Comparison of ENCODE assay signal across 9 cellular contexts in genomic region chr17:2397247-2398171, GRCh38. TPM values are rescaled to one million over a fixed set of nuclear protein-coding genes. Genes with fewer than 3 reads are reported as not detected.
DNase-seq lines count a peak whose midpoint lies in the region; ATAC-seq and TF ChIP-seq lines count a peak whose summit lies in the region.
"Had no signal": no experiment of that assay in that cellular context is flagged by ENCODE, and none has a peak within 500 bp of the region (broad histone marks: within the 10 kb centered on the region; RNA-seq: fewer than 3 reads in every experiment).

No MANE protein-coding gene starts in this region.

- peak overlapping the region; percentile 34 to 100 (median 88) for H3K27ac Mint-ChIP-seq in naive thymus-derived CD4-positive, alpha-beta T cell

- TF ChIP-seq RAD21 in IMR-90 (IDR thresholded peaks at IDR 0.05; ENCODE audit: low read length), result no peak

- 55% methylated on average over 4 of the region's 12 CpGs; no CpG with 5 or more reads in 1 of the 2 experiments for WGBS in IMR-90 (ENCODE audit: extremely low coverage in 2 of 2, insufficient read length in 1 of 2), 2 experiments

- H2BK20ac ChIP-seq in IMR-90 (ENCODE audit: low read depth, low read length), result peak overlapping the region; percentile 90

- H3K79me2 ChIP-seq in ACC112 (ENCODE audit: control insufficient read depth, insufficient read depth, low read length, unreplicated experiment), result peaks cover 49% of the 10 kb centered on the region

- H3K56ac ChIP-seq in IMR-90 (ENCODE audit: extremely low read depth, insufficient read depth, low read length), result peak overlapping the region; percentile 50

- peaks cover 0 to 12% (median 0%) of the 10 kb centered on the region in 11 donors for H3K9me3 Mint-ChIP-seq in naive thymus-derived CD4-positive, alpha-beta T cell

- H3K14ac ChIP-seq in IMR-90 (replicated peaks; ENCODE audit: low read depth, low read length), result peak overlapping the region; percentile 88

- no peak for TF ChIP-seq CTCF in IMR-90 (conservative IDR thresholded peaks at IDR 0.05; ENCODE audit: low read depth, low read length)

- H3K23ac ChIP-seq in IMR-90 (ENCODE audit: low read depth, low read length), result peak overlapping the region; percentile 92

- H3K4me1 Mint-ChIP-seq in naive thymus-derived CD4-positive, alpha-beta T cell, result peaks cover 35 to 56% (median 41%) of the 10 kb centered on the region in 7 donors

- H3K79me1 ChIP-seq in IMR-90 (ENCODE audit: low read depth in 1 of 2, low read length in 2 of 2), result peaks cover 14 to 57% of the 10 kb centered on the region in 2 experiments; a peak in 3 of 4 replicates

- H3K4me3 Mint-ChIP-seq in naive thymus-derived CD4-positive, alpha-beta T cell, result peak overlapping the region; percentile 68 to 100 (median 96)

- peaks cover 27% of the 10 kb centered on the region for H4K20me1 ChIP-seq in IMR-90 (ENCODE audit: insufficient read depth, low read length)

- H3K27me3 Mint-ChIP-seq in naive thymus-derived CD4-positive, alpha-beta T cell, result no peaks in the 10 kb centered on the region

- DNase-seq in IMR-90 (no peak), kidney glomerular epithelial cell (lab: John Stamatoyannopoulos, UW) (no peak)
- DNase-seq in naive thymus-derived CD4-positive, alpha-beta T cell, result no peak
- no peak for DNase-seq in activated CD4-positive, CD25-positive, alpha-beta regulatory T cell (lab: John Stamatoyannopoulos, UW)
- DNase-seq: NCI-H2081 treated with DMSO at 0.1 percent for 48 hours had no signal

- H2AFZ ChIP-seq in ACC112 (ENCODE audit: low read length, unreplicated experiment) (no peak overlapping the region), IMR-90 (replicated peaks; ENCODE audit: low read length, poor library complexity) (peak overlapping the region; percentile 90)

- no peaks in the 10 kb centered on the region for H3K36me3 ChIP-seq in ACC112 (ENCODE audit: insufficient read depth, low read length)
- no peaks in the 10 kb centered on the region for H3K36me3 ChIP-seq in IMR-90 (ENCODE audit: control insufficient read depth, insufficient read depth, low read length)
- H3K36me3 ChIP-seq in naive thymus-derived CD4-positive, alpha-beta T cell (ENCODE audit: control insufficient read depth in 2 of 3, insufficient read depth in 3 of 3, low read length in 3 of 3), result peaks cover 0 to 12% (median 0%) of the 10 kb centered on the region in 3 experiments

- H2BK15ac ChIP-seq in IMR-90 (ENCODE audit: low read depth, low read length), result peak overlapping the region; percentile 23; the same call in 1 of the 3 replicates

- POLR2A ChIA-PET in IMR-90 (lab: Charles Lee; ENCODE audit: unreplicated experiment), result no interaction called here
- POLR2A ChIA-PET in naive thymus-derived CD4-positive, alpha-beta T cell (lab: Charles Lee), result no interaction called here

- H3K9me3 ChIP-seq in IMR-90 (ENCODE audit: control insufficient read depth, insufficient read depth, low read length), result no peaks in the 10 kb centered on the region
- no peaks in the 10 kb centered on the region for H3K9me3 ChIP-seq in naive thymus-derived CD4-positive, alpha-beta T cell (ENCODE audit: control insufficient read depth in 2 of 3, low read length in 3 of 3)

- H3K27ac ChIP-seq in ACC112 (ENCODE audit: low read depth, low read length), result peak overlapping the region; percentile 96
- peak overlapping the region; percentile 84 for H3K27ac ChIP-seq in IMR-90 (ENCODE audit: insufficient read depth, low read length)
- H3K27ac ChIP-seq in cingulate gyrus (ENCODE audit: low read depth, low read length), result peak overlapping the region; percentile 94
- peak overlapping the region; percentile 61 for H3K27ac ChIP-seq in naive thymus-derived CD4-positive, alpha-beta T cell (ENCODE audit: low read depth, low read length)

- BruUV-seq in IMR-90 (replicated peaks; lab: Mats Ljungman, UMichigan), result no TSS peak

- H2BK5ac ChIP-seq in IMR-90 (ENCODE audit: low read depth, low read length, poor library complexity, severe bottlenecking), result peak overlapping the region; percentile 94

- no peaks in the 10 kb centered on the region for H3K36me3 Mint-ChIP-seq in naive thymus-derived CD4-positive, alpha-beta T cell

- CTCF ChIA-PET in IMR-90 (lab: Yijun Ruan, JAX), result no interaction called here
- CTCF ChIA-PET in naive thymus-derived CD4-positive, alpha-beta T cell (lab: Charles Lee), result interaction anchor here (0.8 kb wide), 1 partner anchor 15 kb away, joined by 4 read pairs; no protein-coding TSS in a partner anchor

- peak overlapping the region; percentile 82 for H4K91ac ChIP-seq in IMR-90 (ENCODE audit: insufficient read depth, low read depth, low read length)

- H3K4me3 ChIP-seq in ACC112 (ENCODE audit: low read depth, low read length) (peak overlapping the region; percentile 99; the same call in 1 of the 2 replicates), IMR-90 (ENCODE audit: insufficient read depth, low read depth, low read length) (no peak overlapping the region)
- no peak overlapping the region for H3K4me3 ChIP-seq in naive thymus-derived CD4-positive, alpha-beta T cell (ENCODE audit: low read length)

- peak overlapping the region; percentile 100 for H2AK5ac ChIP-seq in IMR-90 (ENCODE audit: low read depth, low read length)

- TF ChIP-seq POLR2A in IMR-90 (IDR thresholded peaks at IDR 0.05; ENCODE audit: low read depth, low read length), result no peak

- H4K8ac ChIP-seq in IMR-90 (ENCODE audit: low read depth in 2 of 2, low read length in 2 of 2), result peak overlapping the region; percentile 61 to 88

- peak overlapping the region; percentile 59 for H3K9ac ChIP-seq in IMR-90 (ENCODE audit: low read depth, low read length)

- peak overlapping the region; percentile 99 for H3K4ac ChIP-seq in IMR-90 (ENCODE audit: low read depth, low read length)

- H3K9me1 ChIP-seq in IMR-90 (ENCODE audit: insufficient read depth, low read length), result peaks cover 17% of the 10 kb centered on the region

- intact Hi-C loops in IMR-90 (cut with micrococcal nuclease), result no loop called here
- intact Hi-C loops in naive thymus-derived CD4-positive, alpha-beta T cell (cut with micrococcal nuclease), result no loop called here

- no peaks in the 10 kb centered on the region for H3K27me3 ChIP-seq in ACC112 (ENCODE audit: insufficient read depth, low read length)
- H3K27me3 ChIP-seq in IMR-90 (ENCODE audit: control insufficient read depth, insufficient read depth, low read length), result no peaks in the 10 kb centered on the region
- H3K27me3 ChIP-seq in naive thymus-derived CD4-positive, alpha-beta T cell (ENCODE audit: control insufficient read depth in 2 of 2, insufficient read depth in 2 of 2, low read length in 2 of 2), result no peaks in the 10 kb centered on the region

- H3K18ac ChIP-seq in IMR-90 (ENCODE audit: low read depth, low read length), result peak overlapping the region; percentile 67

- ATAC-seq in IMR-90 (ENCODE audit: low read depth), result no peak
- no peak for ATAC-seq in naive thymus-derived CD4-positive, alpha-beta T cell
- ATAC-seq in HG02588 (IDR thresholded peaks at IDR 0.05; ENCODE audit: unreplicated experiment), result no peak
- ATAC-seq in GM18907 (IDR thresholded peaks at IDR 0.05; ENCODE audit: unreplicated experiment), result no peak

- peak overlapping the region; percentile 70 for H3K4me2 ChIP-seq in IMR-90 (ENCODE audit: low read depth, low read length)

- peak overlapping the region; percentile 34 for H4K5ac ChIP-seq in IMR-90 (ENCODE audit: low read depth, low read length)

- dilution Hi-C loops in IMR-90 (cut with HindIII; ENCODE audit: low sequenced_read_pairs, unreplicated experiment), result no loop called here

- peak overlapping the region; percentile 90 for H2BK120ac ChIP-seq in IMR-90 (ENCODE audit: low read depth, low read length)

- peak overlapping the region; percentile 88 for H2AK9ac ChIP-seq in IMR-90 (replicated peaks; ENCODE audit: low read depth, low read length, poor library complexity)

- peaks cover 45% of the 10 kb centered on the region for H3K4me1 ChIP-seq in ACC112 (ENCODE audit: control insufficient read depth, insufficient read depth, low read length, unreplicated experiment)
- H3K4me1 ChIP-seq in IMR-90 (ENCODE audit: control insufficient read depth, insufficient read depth, low read length), result peaks cover 38% of the 10 kb centered on the region
- H3K4me1 ChIP-seq in naive thymus-derived CD4-positive, alpha-beta T cell (ENCODE audit: control insufficient read depth in 2 of 2, insufficient read depth in 2 of 2, low read length in 2 of 2), result peaks cover 6 to 48% of the 10 kb centered on the region in 2 donors

- in situ Hi-C loops in IMR-90 (cut with MboI; ENCODE audit: low sequenced_read_pairs), result no loop called here

TF ChIP-seq in IMR-90, 13 proteins besides CTCF, POLR2A, EP300 and RAD21 (continues in another document):
- TF ChIP-seq CEBPB (IDR thresholded peaks at IDR 0.05; ENCODE audit: low read depth, low read length) (no peak), CHD1 (IDR thresholded peaks at IDR 0.05; ENCODE audit: low read depth, low read length) (no peak), ELK1 (IDR thresholded peaks at IDR 0.05; ENCODE audit: borderline replicate concordance, low read depth, low read length) (no peak), FOS (IDR thresholded peaks at IDR 0.05; ENCODE audit: low read depth, low read length) (no peak), BHLHE40 (IDR thresholded peaks at IDR 0.05; ENCODE audit: low read depth, low read length) (no peak), USF2 (IDR thresholded peaks at IDR 0.05; ENCODE audit: low read depth, low read length) (no peak), MXI1 (IDR thresholded peaks at IDR 0.05; ENCODE audit: borderline replicate concordance, low read depth, low read length) (no peak)

RNA-seq across cellular contexts. Expression of gene MNT, which starts 3.4 kb away (rescaled TPM):
- 1.4 and 1.9 TPM in 2 replicates for total RNA-seq in IMR-90 (2012; rRNA removed)
- polyA plus RNA-seq in IMR-90 (2012; rRNA removed), result 8.3 and 9.4 TPM in 2 replicates
- 7.6 and 9.5 TPM in 2 replicates for polyA plus RNA-seq in IMR-90 (2012; cell fraction: cytosol; rRNA removed)
- 48.6 and 60.0 TPM in 2 replicates for polyA plus RNA-seq in IMR-90 (2012; cell fraction: nucleus; rRNA removed; ENCODE audit: low replicate concordance)
- total RNA-seq in naive thymus-derived CD4-positive, alpha-beta T cell, result 100 to 1,000 TPM in 1 of 5 experiments, 10 to 100 TPM in 4; 31.4 to 106 (median 55.5) TPM
- polyA plus RNA-seq in naive thymus-derived CD4-positive, alpha-beta T cell, result 1 to 10 TPM in 1 of 2 donors, under 1 TPM in 1; 0.65 to 1.0 TPM

Comparison
In these comparisons a context has a peak if more than half of its experiments do, and no peak if none do; other contexts are left out.
1. RNA of gene MNT, which starts 3.4 kb away (total RNA-seq): 31.4 to 106 TPM in naive thymus-derived CD4-positive, alpha-beta T cell; 1.4 to 1.9 TPM in IMR-90; every median in the first group is over 10 times any median in the second.
2. Peak in every context shown above with its lines, with median percentiles within 50 percentile points of each other: H3K27ac ChIP-seq.